In genomic region chr9:104094534-104095020, GRCh38 we compare ENCODE assay signal across 1 cellular context.
TF ChIP-seq lines count a peak whose summit lies in the region.

No MANE protein-coding gene starts in this region.

TF ChIP-seq in GM23338, 12 proteins besides CTCF, POLR2A, EP300 and RAD21 (continued from another document):
- TF ChIP-seq ZNF462 (CRISPR knock-in tag; IDR thresholded peaks at IDR 0.05) (no peak), POLR2AphosphoS5 (IDR thresholded peaks at IDR 0.05; ENCODE audit: low read depth) (no peak)
TF ChIP-seq in GM23338: peak in this region for 0.
